27 cellular contexts compared by ENCODE assay signal in genomic region chr7:151103973-151104372, GRCh38.
"Had no signal": no experiment of that assay in that cellular context is flagged by ENCODE, and none has a peak within 500 bp of the region (broad histone marks: within the 10 kb centered on the region; RNA-seq: fewer than 3 reads in every experiment).

No MANE protein-coding gene starts in this region.

- ATAC-seq: heart right ventricle; pancreas; psoas muscle; stimulated activated effector memory CD8-positive, alpha-beta T cell treated with anti-CD3 and anti-CD28 coated beads, Interleukin-12 subunit alpha, Interleukin-12 subunit beta, amount 100 ng/mL, for 72 hours had no signal

- H3K27me3 ChIP-seq: ascending aorta, brain microvascular endothelial cell, heart right ventricle, pancreas, sigmoid colon, uterus had no signal

- H3K9me3 ChIP-seq: ascending aorta, heart right ventricle, pancreas, psoas muscle, sigmoid colon, thoracic aorta, uterus had no signal

- H3K36me3 ChIP-seq: brain microvascular endothelial cell, pancreas, thoracic aorta, uterus had no signal

- H3K27ac ChIP-seq: ascending aorta, brain microvascular endothelial cell, pancreas, psoas muscle, sigmoid colon, thoracic aorta, WERI-Rb-1 had no signal

- FAIRE-seq: kidney, pancreas, small intestine had no signal

- H3K4me3 ChIP-seq: ascending aorta, heart right ventricle, pancreas, psoas muscle, sigmoid colon, thoracic aorta, uterus had no signal

- H3K4me1 ChIP-seq: ascending aorta, pancreas, psoas muscle had no signal

- DNase-seq: activated CD4-positive, alpha-beta memory T cell treated with anti-CD3 and anti-CD28 coated beads, Interleukin-2, amount 10 ng/mL, durations not matched to agents 7 days and 5 days; activated CD4-positive, alpha-beta T cell treated with anti-CD3 and anti-CD28 coated beads for 1 hour; activated CD4-positive, alpha-beta T cell treated with anti-CD3 and anti-CD28 coated beads, Interleukin-2, amount 10 ng/mL, durations not matched to agents 7 days and 5 days; activated CD8-positive, alpha-beta memory T cell treated with anti-CD3 and anti-CD28 coated beads, Interleukin-2, amount 50 U/mL, for 48 hours; activated gamma-delta T cell; activated naive CD4-positive, alpha-beta T cell treated with anti-CD3 and anti-CD28 coated beads, Interleukin-2, amount 10 ng/mL, durations not matched to agents 7 days and 5 days; activated naive CD8-positive, alpha-beta T cell treated with anti-CD3 and anti-CD28 coated beads, Interleukin-2, amount 10 ng/mL, durations not matched to agents 7 days and 5 days; activated T-cell treated with anti-CD3 and anti-CD28 coated beads, Interleukin-2, amount 50 U/mL, for 24 hours; brain microvascular endothelial cell; caudate nucleus; foreskin fibroblast; heart right ventricle; immature natural killer cell; naive B cell; nephron progenitor cell; pancreas; psoas muscle; sigmoid colon; small intestine; stimulated activated CD4-positive, alpha-beta T cell treated with anti-CD3 and anti-CD28 coated beads, Interleukin-4, amount 100 ng/mL, for 24 hours; T-helper 9 cell; uterus; WERI-Rb-1 had no signal
